ENCODE assay signal across 10 cellular contexts in the genomic region with DNA sequence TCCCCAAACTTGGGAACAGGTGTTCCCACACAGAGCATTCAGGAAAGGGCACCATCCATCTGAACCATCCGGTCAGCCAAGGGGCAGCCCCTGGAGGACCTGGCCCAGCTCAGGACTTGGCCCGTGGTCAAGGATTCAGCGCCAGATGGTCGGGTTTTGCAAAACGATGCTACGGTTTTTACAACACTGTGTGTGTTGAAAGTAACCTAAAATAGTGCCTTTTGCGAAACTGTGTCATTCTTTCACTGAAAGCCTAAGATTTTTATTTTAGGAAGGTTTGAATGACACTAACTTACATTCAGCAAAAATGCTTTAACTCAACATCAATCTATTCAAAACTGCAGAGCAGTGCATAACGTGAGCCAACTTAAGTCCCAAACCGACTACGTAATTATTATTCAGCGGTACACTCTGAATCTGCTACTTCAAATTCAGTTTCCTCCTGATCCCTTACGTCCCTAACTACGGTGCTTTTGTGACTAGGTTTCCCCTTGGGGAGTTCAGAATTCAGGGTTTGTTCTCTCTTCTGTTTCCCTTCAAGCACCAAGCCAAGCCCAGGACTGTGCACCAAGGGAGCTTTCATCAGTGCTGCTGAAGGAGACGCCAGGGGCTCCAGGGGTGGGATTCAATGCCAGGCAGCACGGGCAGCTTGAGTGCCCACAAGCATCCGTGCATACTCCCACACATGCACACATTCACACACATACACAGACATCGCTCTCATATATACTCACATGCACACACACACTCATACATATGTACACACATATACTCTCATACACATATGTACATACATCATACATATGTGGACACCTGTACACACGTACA. TPM values are rescaled to one million over a fixed set of nuclear protein-coding genes. Genes with fewer than 3 reads are reported as not detected.
DNase-seq lines count a peak whose midpoint lies in the region; ATAC-seq and TF ChIP-seq lines count a peak whose summit lies in the region.
"Had no signal": no experiment of that assay in that cellular context is flagged by ENCODE, and none has a peak within 500 bp of the region (broad histone marks: within the 10 kb centered on the region; RNA-seq: fewer than 3 reads in every experiment).

No MANE protein-coding gene starts in this region.

- H3K4me3 Mint-ChIP-seq in type B pancreatic cell, result no peak overlapping the region

- intact Hi-C loops in esophagus muscularis mucosa (cut with DNase I), result no loop called here

- TF ChIP-seq POLR2A in esophagus muscularis mucosa (IDR thresholded peaks at IDR 0.05; ENCODE audit: low read depth), result no peak

- WGBS in esophagus muscularis mucosa, result 77% methylated on average over 18 of the region's 18 CpGs

- peak; percentile 23 for ATAC-seq in GM21515 (IDR thresholded peaks at IDR 0.05; ENCODE audit: unreplicated experiment)
- ATAC-seq in HG03442 (IDR thresholded peaks at IDR 0.05; ENCODE audit: unreplicated experiment), result peak; percentile 19

- in situ Hi-C loops in GM13976 (cut with MboI; ENCODE audit: low sequenced_read_pairs, unreplicated experiment), result no loop called here

- H3K9me3 ChIP-seq in esophagus muscularis mucosa, result no peaks in the 10 kb centered on the region

- H3K27ac ChIP-seq in esophagus muscularis mucosa (replicated peaks in 1 of 4), result no peak overlapping the region

- no peak for TF ChIP-seq EP300 in esophagus muscularis mucosa (IDR thresholded peaks at IDR 0.05)

- DNase-seq in GM13976 (ENCODE audit: low spot score) (peak; percentile 64), fibroblast of the aortic adventitia (ENCODE audit: low read depth) (peak; percentile 27), COR-L47 (lab: John Stamatoyannopoulos, UW) (no peak), type B pancreatic cell (ENCODE audit: extremely low spot score, unreplicated experiment) (no peak), esophagus muscularis mucosa (ENCODE audit: extremely low spot score) (no peak), NCI-H446 treated with DMSO at 0.1 percent for 48 hours (lab: John Stamatoyannopoulos, UW) (no peak)
- DNase-seq: DMS79 had no signal

- H3K9me3 Mint-ChIP-seq in type B pancreatic cell, result no peaks in the 10 kb centered on the region

- H3K36me3 Mint-ChIP-seq in type B pancreatic cell, result peaks cover 8% of the 10 kb centered on the region

- no peaks in the 10 kb centered on the region for H3K27me3 Mint-ChIP-seq in type B pancreatic cell

- H3K4me1 ChIP-seq in esophagus muscularis mucosa, result peaks cover 16 to 38% (median 33%) of the 10 kb centered on the region in 4 donors

- H3K4me1 Mint-ChIP-seq in type B pancreatic cell (ENCODE audit: unreplicated experiment), result peaks cover 10% of the 10 kb centered on the region

- no peak overlapping the region for H3K27ac Mint-ChIP-seq in type B pancreatic cell

- TF ChIP-seq CTCF in GM13976 (IDR thresholded peaks at IDR 0.05; ENCODE audit: borderline replicate concordance, control extremely low read depth, extremely low read depth, insufficient read depth, missing control alignments) (no peak), fibroblast of the aortic adventitia (IDR thresholded peaks at IDR 0.05; ENCODE audit: insufficient read depth, low read length) (no peak), type B pancreatic cell (conservative IDR thresholded peaks at IDR 0.05) (no peak), esophagus muscularis mucosa (IDR thresholded peaks at IDR 0.05) (no peak)

- no peak overlapping the region for H3K4me3 ChIP-seq in fibroblast of the aortic adventitia (ENCODE audit: low read depth, low read length)
- no peak overlapping the region for H3K4me3 ChIP-seq in esophagus muscularis mucosa

- H3K36me3 ChIP-seq in esophagus muscularis mucosa, result peaks cover 7 to 33% (median 26%) of the 10 kb centered on the region in 4 donors

- H3K27me3 ChIP-seq in esophagus muscularis mucosa, result no peaks in the 10 kb centered on the region

RNA-seq across cellular contexts. Expression of a gene that starts 25.8 kb away (rescaled TPM):
- total RNA-seq in fibroblast of the aortic adventitia (ENCODE audit: low replicate concordance) (41.3 and 56.0 TPM in 2 replicates), type B pancreatic cell (ENCODE audit: low replicate concordance) (91.6 and 97.1 TPM in 2 replicates), esophagus muscularis mucosa (10 to 100 TPM; 22.5 to 51.7 (median 35.0) TPM)

RNA-seq across cellular contexts. Expression of a gene that starts 52.8 kb away (rescaled TPM):
- total RNA-seq in fibroblast of the aortic adventitia (ENCODE audit: low replicate concordance) (not detected in 2 replicates), type B pancreatic cell (ENCODE audit: low replicate concordance) (0.19 TPM in 2 replicates), esophagus muscularis mucosa (under 1 TPM in 1 of 4 donors, not detected in 3; 0.06 TPM)
- total RNA-seq: HT1080 had no signal

Comparison
In these comparisons a context has a peak if more than half of its experiments do, and no peak if none do; other contexts are left out.
1. DNase-seq: peak in GM13976 (single experiment) and fibroblast of the aortic adventitia (single experiment); none in COR-L47 (single experiment), type B pancreatic cell (single experiment), esophagus muscularis mucosa (single experiment) and NCI-H446 treated with DMSO at 0.1 percent for 48 hours (single experiment).